Comparison of ENCODE assay signal across 29 cellular contexts in the genomic region with DNA sequence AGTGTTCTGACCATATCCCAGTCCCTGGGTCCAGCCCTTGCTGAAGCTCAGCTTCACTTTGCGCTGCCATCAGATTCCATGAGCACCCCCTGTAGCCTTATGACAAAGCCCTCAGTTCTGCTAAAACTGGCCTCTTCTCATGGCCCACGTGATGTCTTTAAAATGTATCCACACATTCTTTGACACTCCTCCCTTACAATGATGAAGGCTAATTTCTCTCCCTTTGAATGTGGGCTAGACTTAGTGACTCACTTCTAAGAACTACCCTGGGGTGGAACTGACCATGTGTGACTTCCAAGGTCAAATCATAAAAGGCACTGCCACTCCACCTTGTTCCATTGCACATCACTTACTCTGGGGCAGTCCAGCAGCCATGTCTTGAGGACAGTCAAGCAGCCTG.
"Had no signal": no experiment of that assay in that cellular context is flagged by ENCODE, and none has a peak within 500 bp of the region (broad histone marks: within the 10 kb centered on the region; RNA-seq: fewer than 3 reads in every experiment).

No MANE protein-coding gene starts in this region.

- H3K27ac Mint-ChIP-seq: activated B cell treated with CpG ODN at 0.5 μM for 24 hours; activated naive CD4-positive, alpha-beta T cell treated with anti-CD3 and anti-CD28 coated beads, Interleukin-2, amount 50 U/mL, for 72 hours; activated T-cell treated with anti-CD3 and anti-CD28 coated beads, Interleukin-2, amount 50 U/mL, for 72 hours; naive B cell; nephron progenitor cell; progenitor cell of endocrine pancreas; stimulated activated naive B cell treated with anti-CD40 and anti-IgM and Interleukin-4, amounts not matched to agents 10 μg/mL and 1 μg/mL and 100 μg/mL, for 72 hours had no signal

- H3K9me3 ChIP-seq: body of pancreas, colonic mucosa, esophagus squamous epithelium, ovary, tibial nerve had no signal

- H3K9me3 Mint-ChIP-seq: activated B cell treated with CpG ODN at 0.5 μM for 24 hours; activated T-cell treated with anti-CD3 and anti-CD28 coated beads, Interleukin-2, amount 50 U/mL, for 72 hours; nephron progenitor cell; stimulated activated naive B cell treated with anti-CD40 and anti-IgM and Interleukin-4, amounts not matched to agents 10 μg/mL and 1 μg/mL and 100 μg/mL, for 72 hours had no signal

- DNase-seq: activated B cell treated with CpG ODN at 0.5 μM for 24 hours; activated CD4-positive, alpha-beta T cell treated with anti-CD3 and anti-CD28 coated beads, Interleukin-2, amount 50 U/mL, for 1 hour; activated naive CD4-positive, alpha-beta T cell; activated T-cell treated with anti-CD3 and anti-CD28 coated beads for 4 hours; activated T-cell treated with anti-CD3 and anti-CD28 coated beads, Interleukin-2, amount 50 U/mL, for 72 hours; body of pancreas; cerebellar nuclear complex; colonic mucosa; effector CD8-positive, alpha-beta T cell; esophagus squamous epithelium; foreskin melanocyte; glutamatergic neuron; left colon; mammary epithelial cell; naive B cell; nephron progenitor cell; ovary; retina; small intestine; stimulated activated CD4-positive, alpha-beta T cell treated with anti-CD3 and anti-CD28 coated beads, Interleukin-4, amount 100 ng/mL, for 4 hours; stimulated activated CD8-positive, alpha-beta memory T cell treated with anti-CD3 and anti-CD28 coated beads, Interleukin-4, amount 100 ng/mL, for 48 hours; stimulated activated naive B cell treated with anti-CD40 and anti-IgM and Interleukin-4, amounts not matched to agents 10 μg/mL and 1 μg/mL and 100 μg/mL, for 72 hours; T-helper 2 cell had no signal

- H3K27ac ChIP-seq: body of pancreas, colonic mucosa, epithelial cell of prostate, esophagus squamous epithelium, ovary, tibial nerve had no signal

- FAIRE-seq: endometrium, islet of Langerhans, small intestine had no signal

- H3K36me3 Mint-ChIP-seq: activated naive CD4-positive, alpha-beta T cell treated with anti-CD3 and anti-CD28 coated beads, Interleukin-2, amount 50 U/mL, for 72 hours; stimulated activated naive B cell treated with anti-CD40 and anti-IgM and Interleukin-4, amounts not matched to agents 10 μg/mL and 1 μg/mL and 100 μg/mL, for 72 hours had no signal

- H3K4me1 ChIP-seq: body of pancreas, colonic mucosa, esophagus squamous epithelium, tibial nerve had no signal

- H3K36me3 ChIP-seq: colonic mucosa, esophagus squamous epithelium, ovary, tibial nerve had no signal

- H3K4me3 Mint-ChIP-seq: activated B cell treated with CpG ODN at 0.5 μM for 24 hours; activated T-cell treated with anti-CD3 and anti-CD28 coated beads, Interleukin-2, amount 50 U/mL, for 72 hours; naive B cell; nephron progenitor cell; stimulated activated naive B cell treated with anti-CD40 and anti-IgM and Interleukin-4, amounts not matched to agents 10 μg/mL and 1 μg/mL and 100 μg/mL, for 72 hours had no signal

- H3K4me3 ChIP-seq: body of pancreas, colonic mucosa, esophagus squamous epithelium, ovary, tibial nerve had no signal

- H3K27me3 ChIP-seq: body of pancreas, colonic mucosa, esophagus squamous epithelium, ovary, tibial nerve had no signal
